Comparison of ENCODE assay signal across 11 cellular contexts in the genomic region with DNA sequence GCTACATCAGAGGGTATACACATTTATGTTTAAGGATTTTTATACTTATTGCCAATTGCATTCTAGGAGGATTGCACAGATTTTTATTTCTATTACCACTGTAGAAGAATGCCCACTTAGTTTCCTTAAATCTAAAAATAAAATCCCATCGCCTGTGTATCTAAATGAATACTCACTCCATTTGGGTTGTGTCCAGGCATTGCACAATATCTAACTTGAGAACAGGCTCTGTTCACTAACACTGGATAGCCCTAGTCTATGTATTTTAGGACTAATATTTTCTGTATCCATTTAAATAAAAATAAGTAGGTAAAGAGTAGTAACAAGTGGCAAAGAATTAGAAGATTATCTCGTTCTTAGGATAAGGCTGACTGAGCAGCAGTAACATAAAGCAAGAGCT. TPM values are rescaled to one million over a fixed set of nuclear protein-coding genes. Genes with fewer than 3 reads are reported as not detected.
DNase-seq lines count a peak whose midpoint lies in the region; ATAC-seq and TF ChIP-seq lines count a peak whose summit lies in the region.
"Had no signal": no experiment of that assay in that cellular context is flagged by ENCODE, and none has a peak within 500 bp of the region (broad histone marks: within the 10 kb centered on the region; RNA-seq: fewer than 3 reads in every experiment).

No MANE protein-coding gene starts in this region.

- TF ChIP-seq POLR2A in tibial nerve (IDR thresholded peaks at IDR 0.05), result no peak

- 2 to 6% methylated on average over 2 of the region's 2 CpGs for WGBS in tibial nerve, 2 donors

- no peak for TF ChIP-seq CTCF in colonic mucosa (IDR thresholded peaks at IDR 0.05)
- no peak for TF ChIP-seq CTCF in tibial nerve (IDR thresholded peaks at IDR 0.05)

- H3K9me3 ChIP-seq in colonic mucosa (no peaks in the 10 kb centered on the region), tibial nerve (no peaks in the 10 kb centered on the region)

- peak; percentile 66 to 76 for TF ChIP-seq EP300 in tibial nerve (IDR thresholded peaks at IDR 0.05)

- H3K4me3 ChIP-seq in colonic mucosa, result no peak overlapping the region
- peak overlapping the region in 1 of 4 donors; percentile 19 for H3K4me3 ChIP-seq in tibial nerve

- H3K36me3 ChIP-seq in colonic mucosa (no peaks in the 10 kb centered on the region), tibial nerve (no peaks in the 10 kb centered on the region)

- DNase-seq in DMS 273 (lab: John Stamatoyannopoulos, UW; ENCODE audit: unreplicated experiment), result peak; percentile 51
- no peak for DNase-seq in DMS 273 treated with DMSO at 0.1 percent for 48 hours (lab: John Stamatoyannopoulos, UW)
- peak; percentile 51 for DNase-seq in colonic mucosa
- DNase-seq in lung microvascular endothelial cell (ENCODE audit: low read depth in 2 of 2), result peak; percentile 46 to 73
- peak in 1 of 2 donors; percentile 99 for DNase-seq in tibial nerve (ENCODE audit: low spot score in 2 of 2)
- no peak for DNase-seq in stimulated activated CD4-positive, alpha-beta T cell treated with anti-CD3 and anti-CD28 coated beads, Interleukin-4, amount 100 ng/mL, for 4 hours
- DNase-seq: activated T-cell treated with anti-CD3 and anti-CD28 coated beads, Interleukin-2, amount 50 U/mL, for 48 hours; left colon; RPMI8226 had no signal

- no peak for ATAC-seq in activated CD4-positive, CD25-positive, alpha-beta regulatory T cell treated with anti-CD3 and anti-CD28 coated beads, Interleukin-2, amount 50 U/mL, for 24 hours
- no peak for ATAC-seq in GM18870 (IDR thresholded peaks at IDR 0.05; ENCODE audit: unreplicated experiment)
- ATAC-seq: left colon had no signal

- H3K9ac ChIP-seq in colonic mucosa (ENCODE audit: low read depth in 2 of 2, low read length in 2 of 2), result no peak overlapping the region

- H3K27me3 ChIP-seq in colonic mucosa (no peaks in the 10 kb centered on the region), tibial nerve (no peaks in the 10 kb centered on the region)

- H3K4me1 ChIP-seq in colonic mucosa (peaks cover 7% of the 10 kb centered on the region), tibial nerve (peaks cover 0 to 64% (median 36%) of the 10 kb centered on the region in 4 donors)

- H3K27ac ChIP-seq in colonic mucosa (no peak overlapping the region), tibial nerve (peak overlapping the region; percentile 78 to 93 (median 86))

- intact Hi-C loops in colonic mucosa (cut with DNase I), result loop anchor here (5.0 kb wide), 1 partner anchor 41 kb away; no protein-coding TSS in a partner anchor

RNA-seq across cellular contexts. Expression of a gene that starts 4.1 kb away (rescaled TPM):
- total RNA-seq in colonic mucosa (1 to 10 TPM; 7.3 to 8.8 TPM), lung microvascular endothelial cell (0.65 TPM in 1 of 2 replicates, not detected in the other), tibial nerve (1 to 10 TPM in 2 of 4 donors, not detected in 2; 5.0 to 6.9 TPM)

RNA-seq across cellular contexts. Expression of a gene that starts 10.3 kb away (rescaled TPM):
- 1 to 10 TPM in 1 of 2 donors, under 1 TPM in 1; 0.25 to 2.2 TPM for total RNA-seq in colonic mucosa
- total RNA-seq in lung microvascular endothelial cell, result not detected in 2 replicates
- 1 to 10 TPM in 3 of 4 donors, under 1 TPM in 1; 0.21 to 5.0 (median 1.7) TPM for total RNA-seq in tibial nerve

RNA-seq across cellular contexts. Expression of a gene that starts 11.2 kb away (rescaled TPM):
- 100 to 1,000 TPM in 1 of 2 donors, 10 to 100 TPM in 1; 10.6 to 166 TPM for total RNA-seq in colonic mucosa
- 0.22 and 0.60 TPM in 2 replicates for total RNA-seq in lung microvascular endothelial cell
- total RNA-seq in tibial nerve, result 100 to 1,000 TPM; 353 to 879 (median 645) TPM

RNA-seq across cellular contexts. Expression of a gene that starts 14.3 kb away (rescaled TPM):
- total RNA-seq in colonic mucosa, result 10 to 100 TPM in 1 of 2 donors, 1 to 10 TPM in 1; 4.0 to 13.8 TPM
- total RNA-seq in lung microvascular endothelial cell, result 2.4 and 7.6 TPM in 2 replicates
- total RNA-seq in tibial nerve, result 10 to 100 TPM; 43.8 to 69.3 (median 49.5) TPM

RNA-seq across cellular contexts. Expression of a gene that starts 43.5 kb away (rescaled TPM):
- total RNA-seq in colonic mucosa, result 10 to 100 TPM; 18.8 to 20.0 TPM
- total RNA-seq in lung microvascular endothelial cell, result 4.0 and 4.4 TPM in 2 replicates
- 10 to 100 TPM; 25.3 to 29.3 (median 28.1) TPM for total RNA-seq in tibial nerve

Comparison
In these comparisons a context has a peak if more than half of its experiments do, and no peak if none do; other contexts are left out.
1. DNase-seq: peak in DMS 273 (single experiment), colonic mucosa (single experiment) and lung microvascular endothelial cell (2 of 2); none in DMS 273 treated with DMSO at 0.1 percent for 48 hours (single experiment) and stimulated activated CD4-positive, alpha-beta T cell treated with anti-CD3 and anti-CD28 coated beads, Interleukin-4, amount 100 ng/mL, for 4 hours (0 of 2).